19 cellular contexts compared by ENCODE assay signal in genomic region chr2:69090008-69090407, GRCh38.
"Had no signal": no experiment of that assay in that cellular context is flagged by ENCODE, and none has a peak within 500 bp of the region (broad histone marks: within the 10 kb centered on the region; RNA-seq: fewer than 3 reads in every experiment).

No MANE protein-coding gene starts in this region.

- H3K27me3 ChIP-seq: cardiac muscle cell, heart left ventricle, upper lobe of left lung had no signal

- H3K9me3 ChIP-seq: heart left ventricle, upper lobe of left lung had no signal

- DNase-seq: activated CD4-positive, alpha-beta T cell treated with anti-CD3 and anti-CD28 coated beads, Interleukin-2, amount 50 U/mL, for 48 hours; activated CD8-positive, alpha-beta memory T cell treated with anti-CD3 and anti-CD28 coated beads, Interleukin-2, amount 10 ng/mL, durations not matched to agents 7 days and 5 days; activated effector memory CD4-positive, alpha-beta T cell treated with anti-CD3 and anti-CD28 coated beads, Interleukin-2, amount 50 U/mL, for 16 hours; activated naive CD8-positive, alpha-beta T cell treated with anti-CD3 and anti-CD28 coated beads, Interleukin-2, amount 50 U/mL, for 24 hours; activated T-cell treated with anti-CD3 and anti-CD28 coated beads, Interleukin-2, amount 50 U/mL, for 24 hours; effector CD8-positive, alpha-beta T cell; heart left ventricle; mesendoderm; stimulated activated CD4-positive, alpha-beta T cell treated with anti-CD3 and anti-CD28 coated beads, Interleukin-2, amount 100 ng/mL, for 24 hours; stimulated activated naive B cell treated with anti-CD40 and anti-IgM and Interleukin-4, amounts not matched to agents 10 μg/mL and 1 μg/mL and 100 μg/mL, for 72 hours; substantia nigra; T-helper 17 cell; upper lobe of left lung had no signal

- H3K27ac Mint-ChIP-seq: activated CD8-positive, alpha-beta memory T cell treated with anti-CD3 and anti-CD28 coated beads, Interleukin-2, amount 10 ng/mL, durations not matched to agents 7 days and 5 days; activated naive CD8-positive, alpha-beta T cell treated with anti-CD3 and anti-CD28 coated beads, Interleukin-2, amount 50 U/mL, for 24 hours; activated T-cell treated with anti-CD3 and anti-CD28 coated beads, Interleukin-2, amount 50 U/mL, for 24 hours; stimulated activated naive B cell treated with anti-CD40 and anti-IgM and Interleukin-4, amounts not matched to agents 10 μg/mL and 1 μg/mL and 100 μg/mL, for 72 hours; T-helper 17 cell had no signal

- H3K9me3 Mint-ChIP-seq: activated naive CD8-positive, alpha-beta T cell treated with anti-CD3 and anti-CD28 coated beads, Interleukin-2, amount 50 U/mL, for 24 hours; activated T-cell treated with anti-CD3 and anti-CD28 coated beads, Interleukin-2, amount 50 U/mL, for 24 hours; stimulated activated naive B cell treated with anti-CD40 and anti-IgM and Interleukin-4, amounts not matched to agents 10 μg/mL and 1 μg/mL and 100 μg/mL, for 72 hours had no signal

- H3K36me3 ChIP-seq: upper lobe of left lung had no signal

- H3K4me3 ChIP-seq: cardiac muscle cell, heart left ventricle, upper lobe of left lung had no signal

- ATAC-seq: activated CD4-positive, CD25-positive, alpha-beta regulatory T cell treated with anti-CD3 and anti-CD28 coated beads, Interleukin-2, amount 50 U/mL, for 24 hours; activated CD8-positive, alpha-beta memory T cell treated with anti-CD3 and anti-CD28 coated beads, Interleukin-2, amount 10 ng/mL, durations not matched to agents 7 days and 5 days; activated naive CD8-positive, alpha-beta T cell treated with anti-CD3 and anti-CD28 coated beads, Interleukin-2, amount 50 U/mL, for 24 hours; stimulated activated naive B cell treated with anti-CD40 and anti-IgM and Interleukin-4, amounts not matched to agents 10 μg/mL and 1 μg/mL and 100 μg/mL, for 72 hours; T-helper 17 cell had no signal

- H3K36me3 Mint-ChIP-seq: activated CD8-positive, alpha-beta memory T cell treated with anti-CD3 and anti-CD28 coated beads, Interleukin-2, amount 10 ng/mL, durations not matched to agents 7 days and 5 days; stimulated activated naive B cell treated with anti-CD40 and anti-IgM and Interleukin-4, amounts not matched to agents 10 μg/mL and 1 μg/mL and 100 μg/mL, for 72 hours had no signal

- H3K4me3 Mint-ChIP-seq: activated CD8-positive, alpha-beta memory T cell treated with anti-CD3 and anti-CD28 coated beads, Interleukin-2, amount 10 ng/mL, durations not matched to agents 7 days and 5 days; activated naive CD8-positive, alpha-beta T cell treated with anti-CD3 and anti-CD28 coated beads, Interleukin-2, amount 50 U/mL, for 24 hours; activated T-cell treated with anti-CD3 and anti-CD28 coated beads, Interleukin-2, amount 50 U/mL, for 24 hours; stimulated activated naive B cell treated with anti-CD40 and anti-IgM and Interleukin-4, amounts not matched to agents 10 μg/mL and 1 μg/mL and 100 μg/mL, for 72 hours; T-helper 17 cell had no signal

- H3K27ac ChIP-seq: cardiac muscle cell had no signal

- H3K4me1 Mint-ChIP-seq: activated CD8-positive, alpha-beta memory T cell treated with anti-CD3 and anti-CD28 coated beads, Interleukin-2, amount 10 ng/mL, durations not matched to agents 7 days and 5 days; activated naive CD8-positive, alpha-beta T cell treated with anti-CD3 and anti-CD28 coated beads, Interleukin-2, amount 50 U/mL, for 24 hours; stimulated activated naive B cell treated with anti-CD40 and anti-IgM and Interleukin-4, amounts not matched to agents 10 μg/mL and 1 μg/mL and 100 μg/mL, for 72 hours; T-helper 17 cell had no signal

- FAIRE-seq: astrocyte, colon, frontal cortex, TTC549 had no signal
